22 cellular contexts compared by ENCODE assay signal in genomic region chr14:56731187-56731586, GRCh38.
"Had no signal": no experiment of that assay in that cellular context is flagged by ENCODE, and none has a peak within 500 bp of the region (broad histone marks: within the 10 kb centered on the region; RNA-seq: fewer than 3 reads in every experiment).

No MANE protein-coding gene starts in this region.

- H3K4me1 ChIP-seq: colonic mucosa, esophagus muscularis mucosa, thyroid gland, upper lobe of right lung had no signal

- H3K4me3 Mint-ChIP-seq: activated CD4-positive, alpha-beta memory T cell treated with anti-CD3 and anti-CD28 coated beads for 36 hours; activated naive CD4-positive, alpha-beta T cell treated with anti-CD3 and anti-CD28 coated beads for 36 hours; activated naive CD8-positive, alpha-beta T cell treated with anti-CD3 and anti-CD28 coated beads, Interleukin-2, amount 10 ng/mL, durations not matched to agents 7 days and 5 days; effector memory CD8-positive, alpha-beta T cell; naive thymus-derived CD8-positive, alpha-beta T cell; stimulated activated naive CD8-positive, alpha-beta T cell treated with anti-CD3 and anti-CD28 coated beads, Interleukin-15, Interleukin-2, amounts not matched to agents 100 ng/mL and 50 ng/mL, for 24 hours; T-helper 17 cell had no signal

- H3K9me3 Mint-ChIP-seq: activated CD4-positive, alpha-beta memory T cell treated with anti-CD3 and anti-CD28 coated beads for 36 hours; activated naive CD4-positive, alpha-beta T cell treated with anti-CD3 and anti-CD28 coated beads for 36 hours; activated naive CD8-positive, alpha-beta T cell treated with anti-CD3 and anti-CD28 coated beads, Interleukin-2, amount 10 ng/mL, durations not matched to agents 7 days and 5 days; effector memory CD8-positive, alpha-beta T cell; naive thymus-derived CD8-positive, alpha-beta T cell; stimulated activated naive CD8-positive, alpha-beta T cell treated with anti-CD3 and anti-CD28 coated beads, Interleukin-15, Interleukin-2, amounts not matched to agents 100 ng/mL and 50 ng/mL, for 24 hours had no signal

- H3K36me3 Mint-ChIP-seq: activated CD4-positive, alpha-beta memory T cell treated with anti-CD3 and anti-CD28 coated beads for 36 hours; activated naive CD8-positive, alpha-beta T cell treated with anti-CD3 and anti-CD28 coated beads, Interleukin-2, amount 10 ng/mL, durations not matched to agents 7 days and 5 days; naive thymus-derived CD8-positive, alpha-beta T cell had no signal

- H3K9me3 ChIP-seq: colonic mucosa, esophagus muscularis mucosa, neutrophil, ovary, thyroid gland, upper lobe of right lung had no signal

- H3K36me3 ChIP-seq: colonic mucosa, esophagus muscularis mucosa, neutrophil, ovary, thyroid gland, upper lobe of right lung had no signal

- H3K27ac Mint-ChIP-seq: activated CD4-positive, alpha-beta memory T cell treated with anti-CD3 and anti-CD28 coated beads for 36 hours; activated naive CD4-positive, alpha-beta T cell treated with anti-CD3 and anti-CD28 coated beads for 36 hours; activated naive CD8-positive, alpha-beta T cell treated with anti-CD3 and anti-CD28 coated beads, Interleukin-2, amount 10 ng/mL, durations not matched to agents 7 days and 5 days; effector memory CD8-positive, alpha-beta T cell; naive thymus-derived CD8-positive, alpha-beta T cell; stimulated activated naive CD8-positive, alpha-beta T cell treated with anti-CD3 and anti-CD28 coated beads, Interleukin-15, Interleukin-2, amounts not matched to agents 100 ng/mL and 50 ng/mL, for 24 hours; T-helper 17 cell had no signal

- H3K4me1 Mint-ChIP-seq: T-helper 17 cell had no signal

- ATAC-seq: effector memory CD8-positive, alpha-beta T cell; left colon; naive thymus-derived CD8-positive, alpha-beta T cell; right cardiac atrium; T-helper 17 cell; upper lobe of right lung had no signal

- DNase-seq: activated CD4-positive, alpha-beta memory T cell treated with anti-CD3 and anti-CD28 coated beads for 36 hours; activated CD4-positive, alpha-beta T cell treated with anti-CD3 and anti-CD28 coated beads for 48 hours; activated naive CD4-positive, alpha-beta T cell treated with anti-CD3 and anti-CD28 coated beads for 36 hours; activated naive CD8-positive, alpha-beta T cell treated with anti-CD3 and anti-CD28 coated beads, Interleukin-2, amount 10 ng/mL, durations not matched to agents 7 days and 5 days; activated T-cell treated with anti-CD3 and anti-CD28 coated beads, Interleukin-2, amount 50 U/mL, for 48 hours; amniotic stem cell; colonic mucosa; dorsolateral prefrontal cortex; effector memory CD8-positive, alpha-beta T cell; left colon; naive thymus-derived CD8-positive, alpha-beta T cell; ovary; right cardiac atrium; stimulated activated CD4-positive, alpha-beta T cell treated with anti-CD3 and anti-CD28 coated beads, Interleukin-12 subunit alpha, Interleukin-12 subunit beta, amount 100 ng/mL, for 4 hours; stimulated activated CD4-positive, alpha-beta T cell treated with anti-CD3 and anti-CD28 coated beads, Interleukin-1b, Interleukin-23, amount 100 ng/mL, for 48 hours; substantia nigra; T-helper 17 cell; upper lobe of right lung had no signal

- H3K4me3 ChIP-seq: colonic mucosa, dorsolateral prefrontal cortex, esophagus muscularis mucosa, ovary, thyroid gland, upper lobe of right lung had no signal
